11 cellular contexts compared by ENCODE assay signal in genomic region chr3:4503050-4503449, GRCh38. TPM values are rescaled to one million over a fixed set of nuclear protein-coding genes. Genes with fewer than 3 reads are reported as not detected.
A peak's percentile ranks its signal among the peaks of the same experiment; 100 is the strongest.
DNase-seq lines count a peak whose midpoint lies in the region; ATAC-seq and TF ChIP-seq lines count a peak whose summit lies in the region.
"Had no signal": no experiment of that assay in that cellular context is flagged by ENCODE, and none has a peak within 500 bp of the region (broad histone marks: within the 10 kb centered on the region; RNA-seq: fewer than 3 reads in every experiment).

No MANE protein-coding gene starts in this region.

- no peaks in the 10 kb centered on the region for H3K9me3 ChIP-seq in sigmoid colon
- H3K9me3 ChIP-seq in heart left ventricle, result no peaks in the 10 kb centered on the region
- H3K9me3 ChIP-seq in left lung, result no peaks in the 10 kb centered on the region
- H3K9me3 ChIP-seq: body of pancreas had no signal

- intact Hi-C loops in sigmoid colon (cut with DNase I) (no loop called here), heart left ventricle (cut with DNase I) (no loop called here), left lung (cut with DNase I) (no loop called here)

- no peak for TF ChIP-seq POLR2A in sigmoid colon (IDR thresholded peaks at IDR 0.05)
- no peak for TF ChIP-seq POLR2A in heart left ventricle (IDR thresholded peaks at IDR 0.05)

- H3K36me3 ChIP-seq in sigmoid colon, result peaks cover 0 to 39% (median 0%) of the 10 kb centered on the region in 4 donors
- peaks cover 0 to 31% (median 28%) of the 10 kb centered on the region in 9 donors for H3K36me3 ChIP-seq in heart left ventricle
- H3K36me3 ChIP-seq in brain microvascular endothelial cell (replicated peaks), result no peaks in the 10 kb centered on the region
- no peaks in the 10 kb centered on the region for H3K36me3 ChIP-seq in left lung

- TF ChIP-seq CTCF in sigmoid colon (IDR thresholded peaks at IDR 0.05) (no peak), heart left ventricle (IDR thresholded peaks at IDR 0.05) (no peak), brain microvascular endothelial cell (IDR thresholded peaks at IDR 0.05; ENCODE audit: low read depth, low read length, missing control alignments) (no peak), left lung (IDR thresholded peaks at IDR 0.05) (no peak)

- WGBS in sigmoid colon, 2 donors, result 49 to 64% methylated on average over 5 of the region's 5 CpGs
- WGBS in heart left ventricle, 4 donors, result 74 to 85% (median 81%) methylated on average over 5 of the region's 5 CpGs

- peak; percentile 47 for ATAC-seq in GM18873 (IDR thresholded peaks at IDR 0.05; ENCODE audit: low FRiP score, unreplicated experiment)
- peak; percentile 38 for ATAC-seq in HG02571 (IDR thresholded peaks at IDR 0.05; ENCODE audit: unreplicated experiment)
- ATAC-seq in HG03575 (IDR thresholded peaks at IDR 0.05; ENCODE audit: extremely low read depth, insufficient number of reproducible peaks, low FRiP score, unreplicated experiment), result peak; percentile 52
- no peak for ATAC-seq in heart left ventricle
- ATAC-seq in left lung, result no peak
- ATAC-seq: body of pancreas had no signal

- no peak for TF ChIP-seq EP300 in sigmoid colon (IDR thresholded peaks at IDR 0.05)

- in situ Hi-C loops in brain microvascular endothelial cell (cut with HindIII; ENCODE audit: low pct_ligation_motif_present, low sequenced_read_pairs), result no loop called here

- DNase-seq in sigmoid colon (no peak), heart left ventricle (no peak), brain microvascular endothelial cell (no peak), left lung (no peak), T1000 (lab: John Stamatoyannopoulos, UW) (no peak)
- DNase-seq: body of pancreas; NCI-H2081 treated with DMSO at 0.1 percent for 48 hours; stimulated activated CD4-positive, alpha-beta T cell treated with anti-CD3 and anti-CD28 coated beads, Interleukin-12 subunit alpha, Interleukin-12 subunit beta, amount 100 ng/mL, for 4 hours had no signal

- peaks cover 0 to 47% (median 41%) of the 10 kb centered on the region in 4 donors for H3K4me1 ChIP-seq in sigmoid colon
- peaks cover 0 to 52% (median 25%) of the 10 kb centered on the region in 12 donors for H3K4me1 ChIP-seq in heart left ventricle
- H3K4me1 ChIP-seq in left lung, result peaks cover 7 to 36% of the 10 kb centered on the region in 2 donors

- no peaks in the 10 kb centered on the region for H3K27me3 ChIP-seq in sigmoid colon
- H3K27me3 ChIP-seq in heart left ventricle, result no peaks in the 10 kb centered on the region
- no peaks in the 10 kb centered on the region for H3K27me3 ChIP-seq in brain microvascular endothelial cell (replicated peaks)
- H3K27me3 ChIP-seq in left lung, result no peaks in the 10 kb centered on the region
- H3K27me3 ChIP-seq: body of pancreas had no signal

- H3K27ac ChIP-seq in sigmoid colon (peak overlapping the region in 3 of 4 donors; percentile 82 to 90 (median 85)), heart left ventricle (peak overlapping the region in 3 of 12 donors; percentile 47 to 82 (median 81)), brain microvascular endothelial cell (no peak overlapping the region), left lung (peak overlapping the region in 1 of 2 donors; percentile 54)
- H3K27ac ChIP-seq: body of pancreas had no signal

- H3K4me3 ChIP-seq in sigmoid colon (no peak overlapping the region), heart left ventricle (no peak overlapping the region), brain microvascular endothelial cell (ENCODE audit: low read depth, low read length) (no peak overlapping the region), left lung (no peak overlapping the region)
- H3K4me3 ChIP-seq: body of pancreas had no signal

RNA-seq across cellular contexts. Expression of gene ITPR1, which starts 9.9 kb away (rescaled TPM):
- 100 to 1,000 TPM; 111 to 206 (median 134) TPM for total RNA-seq in sigmoid colon
- 10 to 100 TPM in 1 of 3 donors, 1 to 10 TPM in 2; 1.4 to 20.0 (median 4.2) TPM for polyA plus RNA-seq in sigmoid colon
- 10 to 100 TPM; 16.5 to 55.8 (median 20.1) TPM for total RNA-seq in heart left ventricle
- 10 to 100 TPM in 1 of 2 donors, 1 to 10 TPM in 1; 8.9 to 10.0 TPM for polyA plus RNA-seq in heart left ventricle
- 10 to 100 TPM; 39.7 to 57.3 TPM for total RNA-seq in left lung

RNA-seq across cellular contexts. Expression of gene SUMF1, which starts 36.0 kb away (rescaled TPM):
- total RNA-seq in sigmoid colon, result 10 to 100 TPM; 20.2 to 57.4 (median 31.0) TPM
- 10 to 100 TPM in 2 of 3 donors, 1 to 10 TPM in 1; 8.4 to 23.3 (median 12.9) TPM for polyA plus RNA-seq in sigmoid colon
- 10 to 100 TPM in 5 of 9 donors, 1 to 10 TPM in 4; 5.8 to 21.1 (median 11.2) TPM for total RNA-seq in heart left ventricle
- 10 to 100 TPM in 1 of 2 donors, 1 to 10 TPM in 1; 3.9 to 14.0 TPM for polyA plus RNA-seq in heart left ventricle
- total RNA-seq in left lung, result 10 to 100 TPM; 34.3 to 43.9 TPM

Comparison
In these comparisons a context has a peak if more than half of its experiments do, and no peak if none do; other contexts are left out.
1. ATAC-seq: peak in GM18873 (single experiment), HG02571 (single experiment) and HG03575 (single experiment); none in heart left ventricle (0 of 4) and left lung (single experiment).